In the genomic region with DNA sequence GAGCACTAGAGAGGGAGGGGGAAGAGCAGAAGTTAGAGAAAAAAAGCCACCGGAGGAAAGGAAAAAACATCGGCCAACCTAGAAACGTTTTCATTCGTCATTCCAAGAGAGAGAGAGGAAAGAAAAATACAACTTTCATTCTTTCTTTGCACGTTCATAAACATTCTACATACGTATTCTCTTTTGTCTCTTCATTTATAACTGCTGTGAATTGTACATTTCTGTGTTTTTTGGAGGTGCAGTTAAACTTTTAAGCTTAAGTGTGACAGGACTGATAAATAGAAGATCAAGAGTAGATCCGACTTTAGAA, we compare ENCODE assay signal across 1 cellular context.
TF ChIP-seq lines count a peak whose summit lies in the region.

No MANE protein-coding gene starts in this region.

TF ChIP-seq in H1, 55 proteins besides CTCF, POLR2A, EP300 and RAD21:
- no peak for TF ChIP-seq SIX5 (IDR thresholded peaks at IDR 0.05; ENCODE audit: low read depth, low read length)
- no peak for TF ChIP-seq POU5F1 (IDR thresholded peaks at IDR 0.05; ENCODE audit: low read depth, low read length)
- no peak for TF ChIP-seq TAF1 (IDR thresholded peaks at IDR 0.05; ENCODE audit: low read depth, low read length)
